ENCODE assay signal across 11 cellular contexts in the genomic region with DNA sequence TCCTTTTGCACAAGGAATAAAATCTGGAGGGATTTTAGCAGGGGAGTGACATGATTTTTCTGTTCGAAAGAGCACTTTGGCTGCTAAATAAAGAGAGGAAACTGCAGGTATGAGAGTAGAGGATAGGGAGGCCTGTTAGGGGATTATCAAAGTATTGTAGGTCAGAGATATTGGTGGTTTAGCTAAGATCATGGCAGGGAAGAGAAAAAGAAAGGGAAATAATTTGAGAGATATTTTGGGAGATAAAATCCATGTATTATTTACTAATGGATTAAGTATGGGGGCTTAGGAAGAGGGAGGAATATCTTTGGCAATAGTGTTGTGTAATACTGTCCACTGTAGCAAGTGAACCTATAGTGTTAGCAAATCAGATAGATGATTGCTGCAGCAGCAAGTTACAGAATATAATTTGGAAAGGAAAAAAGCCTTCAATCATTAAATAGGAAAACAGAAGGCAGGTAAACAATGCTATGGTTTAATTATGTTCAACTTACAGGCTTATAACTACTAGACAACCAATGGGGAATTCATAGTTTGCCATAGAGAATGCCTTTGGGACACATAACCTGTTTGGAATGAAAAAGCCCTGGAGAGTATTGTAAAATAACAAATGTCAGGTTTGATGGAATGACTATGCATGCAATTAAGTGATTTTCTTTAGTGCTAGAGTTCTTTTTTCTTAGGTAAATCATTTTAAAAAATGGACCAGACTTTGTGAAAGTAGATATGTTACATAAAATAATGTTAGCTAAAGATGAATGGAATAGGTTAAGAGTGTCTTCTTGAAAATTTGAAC. TPM values are rescaled to one million over a fixed set of nuclear protein-coding genes. Genes with fewer than 3 reads are reported as not detected.
DNase-seq lines count a peak whose midpoint lies in the region; ATAC-seq and TF ChIP-seq lines count a peak whose summit lies in the region.
"Had no signal": no experiment of that assay in that cellular context is flagged by ENCODE, and none has a peak within 500 bp of the region (broad histone marks: within the 10 kb centered on the region; RNA-seq: fewer than 3 reads in every experiment).

No MANE protein-coding gene starts in this region.

- no peak for ATAC-seq in activated T-cell treated with anti-CD3 and anti-CD28 coated beads, Interleukin-2, amount 50 U/mL, for 72 hours (replicated peaks in 1 of 2)

- H3K4me3 Mint-ChIP-seq in activated T-cell treated with anti-CD3 and anti-CD28 coated beads, Interleukin-2, amount 50 U/mL, for 72 hours, result no peak overlapping the region

- H3K4me1 ChIP-seq in SK-N-SH (ENCODE audit: control insufficient read depth in 1 of 2, insufficient read depth in 2 of 2, low read depth in 1 of 2, low read length in 1 of 2) (peaks cover 11 to 12% of the 10 kb centered on the region in 2 experiments; a peak in 3 of 4 replicates), hepatocyte (ENCODE audit: insufficient read depth) (peaks cover 25% of the 10 kb centered on the region), subcutaneous abdominal adipose tissue (ENCODE audit: control insufficient read depth in 5 of 5, insufficient read depth in 5 of 5, low read length in 5 of 5) (peaks cover 3 to 50% (median 42%) of the 10 kb centered on the region in 5 donors), left ventricle myocardium inferior (peaks cover 67% of the 10 kb centered on the region)

- no peaks in the 10 kb centered on the region for H3K27me3 Mint-ChIP-seq in activated T-cell treated with anti-CD3 and anti-CD28 coated beads, Interleukin-2, amount 50 U/mL, for 72 hours (ENCODE audit: low read depth)

- H3K27ac ChIP-seq in SK-N-SH (ENCODE audit: low read depth in 2 of 2, low read length in 1 of 2), result peak overlapping the region in 1 of 2 experiments; percentile 24; a peak in 1 of 4 replicates
- H3K27ac ChIP-seq in hepatocyte, result peak overlapping the region; percentile 29
- H3K27ac ChIP-seq in subcutaneous abdominal adipose tissue (ENCODE audit: low read depth, low read length), result peak overlapping the region; percentile 57
- no peak overlapping the region for H3K27ac ChIP-seq in left ventricle myocardium inferior (replicated peaks)
- H3K27ac ChIP-seq: SK-N-MC had no signal

- peaks cover 2% of the 10 kb centered on the region in 2 donors for H3K9me3 Mint-ChIP-seq in activated T-cell treated with anti-CD3 and anti-CD28 coated beads, Interleukin-2, amount 50 U/mL, for 72 hours

- no peaks in the 10 kb centered on the region for H3K9me3 ChIP-seq in SK-N-SH
- H3K9me3 ChIP-seq in hepatocyte (ENCODE audit: low read depth), result no peaks in the 10 kb centered on the region
- no peaks in the 10 kb centered on the region for H3K9me3 ChIP-seq in subcutaneous abdominal adipose tissue (ENCODE audit: control insufficient read depth in 5 of 5, low read length in 5 of 5)
- no peaks in the 10 kb centered on the region for H3K9me3 ChIP-seq in left ventricle myocardium inferior (replicated peaks)

- H3K4me2 ChIP-seq in SK-N-SH, result no peak overlapping the region
- no peak overlapping the region for H3K4me2 ChIP-seq in hepatocyte

- H3F3A ChIP-seq in SK-N-SH (replicated peaks; ENCODE audit: insufficient read depth), result peaks cover 8% of the 10 kb centered on the region

- H3K4me3 ChIP-seq in SK-N-SH (ENCODE audit: low read depth in 2 of 2, low read length in 1 of 2) (no peak overlapping the region), hepatocyte (no peak overlapping the region), subcutaneous abdominal adipose tissue (ENCODE audit: low read depth in 1 of 5, low read length in 5 of 5) (no peak overlapping the region), left ventricle myocardium inferior (no peak overlapping the region)
- H3K4me3 ChIP-seq: SK-N-MC had no signal

- no peaks in the 10 kb centered on the region for H3K27me3 ChIP-seq in SK-N-SH (ENCODE audit: insufficient read depth)
- H3K27me3 ChIP-seq in hepatocyte, result no peaks in the 10 kb centered on the region
- no peaks in the 10 kb centered on the region for H3K27me3 ChIP-seq in subcutaneous abdominal adipose tissue (ENCODE audit: control insufficient read depth in 5 of 5, insufficient read depth in 4 of 5, low read length in 5 of 5)
- H3K27me3 ChIP-seq in left ventricle myocardium inferior (ENCODE audit: low read depth), result no peaks in the 10 kb centered on the region

- POLR2A ChIA-PET in SK-N-SH (lab: Yijun Ruan, JAX), result no interaction called here

- H3K79me2 ChIP-seq in SK-N-SH (ENCODE audit: insufficient read depth), result peaks cover 69% of the 10 kb centered on the region
- H3K79me2 ChIP-seq in hepatocyte, result peaks cover 90% of the 10 kb centered on the region

- H3K36me3 ChIP-seq in SK-N-SH (replicated peaks in 1 of 2; ENCODE audit: control insufficient read depth in 1 of 2, insufficient read depth in 2 of 2, low read length in 1 of 2) (no peaks in the 10 kb centered on the region), hepatocyte (replicated peaks; ENCODE audit: insufficient read depth, low read depth) (no peaks in the 10 kb centered on the region), subcutaneous abdominal adipose tissue (ENCODE audit: control insufficient read depth in 5 of 5, insufficient read depth in 5 of 5, low read length in 5 of 5) (no peaks in the 10 kb centered on the region), left ventricle myocardium inferior (no peaks in the 10 kb centered on the region)

- H3K9me2 ChIP-seq in SK-N-SH, result no peaks in the 10 kb centered on the region
- H3K9me2 ChIP-seq in hepatocyte (replicated peaks; ENCODE audit: insufficient read depth), result no peaks in the 10 kb centered on the region

- no peak for TF ChIP-seq EP300 in SK-N-SH (IDR thresholded peaks at IDR 0.05; ENCODE audit: borderline replicate concordance in 1 of 2, low read depth in 1 of 2, low read length in 1 of 2)

- H3K4me1 Mint-ChIP-seq in activated T-cell treated with anti-CD3 and anti-CD28 coated beads, Interleukin-2, amount 50 U/mL, for 72 hours (ENCODE audit: low read depth), result peaks cover 27% of the 10 kb centered on the region

- H2AFZ ChIP-seq in SK-N-SH (ENCODE audit: low read depth), result no peak overlapping the region
- no peak overlapping the region for H2AFZ ChIP-seq in hepatocyte

- no peak for TF ChIP-seq RAD21 in SK-N-SH (IDR thresholded peaks at IDR 0.05; ENCODE audit: low read length)

- peaks cover 0 to 12% of the 10 kb centered on the region in 2 donors for H3K36me3 Mint-ChIP-seq in activated T-cell treated with anti-CD3 and anti-CD28 coated beads, Interleukin-2, amount 50 U/mL, for 72 hours (ENCODE audit: insufficient read depth in 2 of 2)

- 0% methylated on average over 1 of the region's 1 CpG for WGBS in SK-N-SH (ENCODE audit: low lambda C conversion rate)
- 0% methylated on average over 1 of the region's 1 CpG for WGBS in hepatocyte (ENCODE audit: low lambda C conversion rate, missing lambda C conversion rate)

- DNase-seq in activated T-cell treated with anti-CD3 and anti-CD28 coated beads, Interleukin-2, amount 50 U/mL, for 72 hours, result no peak
- no peak for DNase-seq in activated T-cell treated with anti-CD3 and anti-CD28 coated beads, Interleukin-2, amount 50 U/mL, for 1 hour
- DNase-seq in SK-N-SH (no peak), hepatocyte (ENCODE audit: low spot score) (no peak), kidney tubule cell (ENCODE audit: low spot score) (no peak), NCI-H524 (lab: John Stamatoyannopoulos, UW) (no peak), left ventricle myocardium inferior (no peak)
- DNase-seq: activated CD4-positive, alpha-beta T cell treated with anti-CD3 and anti-CD28 coated beads for 4 hours; MV-4-11 had no signal

- peak overlapping the region; percentile 22 for H3K27ac Mint-ChIP-seq in activated T-cell treated with anti-CD3 and anti-CD28 coated beads, Interleukin-2, amount 50 U/mL, for 72 hours

- CTCF ChIA-PET in SK-N-SH (lab: Yijun Ruan, JAX), result interaction anchor here (1.3 to 2.2 kb wide), 2 partner anchors 11 to 49 kb away, joined by 3 to 7 read pairs; no protein-coding TSS in a partner anchor

- H4K20me1 ChIP-seq in SK-N-SH (ENCODE audit: insufficient read depth) (peaks cover 5% of the 10 kb centered on the region), hepatocyte (ENCODE audit: insufficient read depth, poor library complexity, severe bottlenecking) (peaks cover 20% of the 10 kb centered on the region)

- no peak overlapping the region for H3K9ac ChIP-seq in SK-N-SH
- peak overlapping the region in 1 of 5 donors; percentile 6 for H3K9ac ChIP-seq in subcutaneous abdominal adipose tissue (ENCODE audit: low read length in 5 of 5)

- intact Hi-C loops in left ventricle myocardium inferior (cut with micrococcal nuclease), result no loop called here

- TF ChIP-seq CTCF in SK-N-SH (IDR thresholded peaks at IDR 0.05), result no peak
- no peak for TF ChIP-seq CTCF in hepatocyte (IDR thresholded peaks at IDR 0.05; ENCODE audit: poor library complexity)
- TF ChIP-seq CTCF in left ventricle myocardium inferior (IDR thresholded peaks at IDR 0.05; ENCODE audit: borderline replicate concordance), result no peak

TF ChIP-seq in SK-N-SH, 30 proteins besides CTCF, POLR2A, EP300 and RAD21 (continues in another document):
- TF ChIP-seq CHD2 (IDR thresholded peaks at IDR 0.05; ENCODE audit: low read length, partially characterized antibody), result no peak
- no peak for TF ChIP-seq FOSL2 (IDR thresholded peaks at IDR 0.05; ENCODE audit: borderline replicate concordance, low read depth)
- TF ChIP-seq, protein P1, sequence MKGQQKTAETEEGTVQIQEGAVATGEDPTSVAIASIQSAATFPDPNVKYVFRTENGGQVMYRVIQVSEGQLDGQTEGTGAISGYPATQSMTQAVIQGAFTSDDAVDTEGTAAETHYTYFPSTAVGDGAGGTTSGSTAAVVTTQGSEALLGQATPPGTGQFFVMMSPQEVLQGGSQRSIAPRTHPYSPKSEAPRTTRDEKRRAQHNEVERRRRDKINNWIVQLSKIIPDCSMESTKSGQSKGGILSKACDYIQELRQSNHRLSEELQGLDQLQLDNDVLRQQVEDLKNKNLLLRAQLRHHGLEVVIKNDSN (IDR thresholded peaks at IDR 0.05; ENCODE audit: borderline replicate concordance, low read depth), result no peak
- no peak for TF ChIP-seq RXRA (IDR thresholded peaks at IDR 0.05; ENCODE audit: borderline replicate concordance, low read depth)
- TF ChIP-seq, protein P2, sequence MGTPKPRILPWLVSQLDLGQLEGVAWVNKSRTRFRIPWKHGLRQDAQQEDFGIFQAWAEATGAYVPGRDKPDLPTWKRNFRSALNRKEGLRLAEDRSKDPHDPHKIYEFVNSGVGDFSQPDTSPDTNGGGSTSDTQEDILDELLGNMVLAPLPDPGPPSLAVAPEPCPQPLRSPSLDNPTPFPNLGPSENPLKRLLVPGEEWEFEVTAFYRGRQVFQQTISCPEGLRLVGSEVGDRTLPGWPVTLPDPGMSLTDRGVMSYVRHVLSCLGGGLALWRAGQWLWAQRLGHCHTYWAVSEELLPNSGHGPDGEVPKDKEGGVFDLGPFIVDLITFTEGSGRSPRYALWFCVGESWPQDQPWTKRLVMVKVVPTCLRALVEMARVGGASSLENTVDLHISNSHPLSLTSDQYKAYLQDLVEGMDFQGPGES (IDR thresholded peaks at IDR 0.05; ENCODE audit: low read depth, low read length), result no peak

RNA-seq across cellular contexts. Expression of a gene that starts 50.5 kb away (rescaled TPM):
- 10 to 100 TPM; 37.0 to 43.5 TPM for total RNA-seq in activated T-cell treated with anti-CD3 and anti-CD28 coated beads, Interleukin-2, amount 50 U/mL, for 72 hours
- polyA plus RNA-seq in SK-N-SH (2012; rRNA removed) (17.1 and 19.5 TPM in 2 replicates), hepatocyte (10.4 and 12.4 TPM in 2 replicates)
- 21.4 and 22.3 TPM in 2 replicates for polyA plus RNA-seq in SK-N-SH (2012; cell fraction: cytosol; rRNA removed)
- polyA plus RNA-seq in SK-N-SH (2012; cell fraction: nucleus; rRNA removed), result 9.5 and 17.3 TPM in 2 replicates
- total RNA-seq in hepatocyte (47.3 and 50.7 TPM in 2 replicates), left ventricle myocardium inferior (40.5 TPM)
